ENCODE assay signal across 33 cellular contexts in genomic region chr19:17061691-17062090, GRCh38. TPM values are rescaled to one million over a fixed set of nuclear protein-coding genes. Genes with fewer than 3 reads are reported as not detected.
"Had no signal": no experiment of that assay in that cellular context is flagged by ENCODE, and none has a peak within 500 bp of the region (broad histone marks: within the 10 kb centered on the region; RNA-seq: fewer than 3 reads in every experiment).

No MANE protein-coding gene starts in this region.

- ATAC-seq: activated CD8-positive, alpha-beta T cell treated with anti-CD3 and anti-CD28 coated beads for 36 hours; activated naive CD4-positive, alpha-beta T cell treated with anti-CD3 and anti-CD28 coated beads, Interleukin-2, amount 50 U/mL, for 72 hours; activated T-cell treated with anti-CD3 and anti-CD28 coated beads, Interleukin-2, amount 50 U/mL, for 4 hours; body of pancreas had no signal

- H3K9me3 ChIP-seq: body of pancreas had no signal

- H3K4me3 ChIP-seq: adrenal gland, body of pancreas, breast epithelium had no signal

- H3K36me3 ChIP-seq: adrenal gland had no signal

- H3K4me3 Mint-ChIP-seq: activated CD8-positive, alpha-beta T cell treated with anti-CD3 and anti-CD28 coated beads for 36 hours; activated naive CD4-positive, alpha-beta T cell treated with anti-CD3 and anti-CD28 coated beads for 36 hours; activated T-cell treated with anti-CD3 and anti-CD28 coated beads, Interleukin-2, amount 50 U/mL, for 4 hours; activated T-helper 1 cell treated with anti-CD3 and anti-CD28 coated beads, Interleukin-12 subunit alpha, Interleukin-12 subunit beta, Interleukin-2, Interleukin-4 antibody, amounts not matched to agents 30 ng/mL and 10 ng/mL and 1 ng/mL, durations not matched to agents 14 hours and 24 hours and 36 hours; IgD-negative memory B cell had no signal

- H3K4me1 ChIP-seq: adrenal gland, body of pancreas, breast epithelium had no signal

- H3K9me3 Mint-ChIP-seq: activated naive CD4-positive, alpha-beta T cell treated with anti-CD3 and anti-CD28 coated beads for 36 hours; activated naive CD4-positive, alpha-beta T cell treated with anti-CD3 and anti-CD28 coated beads, Interleukin-2, amount 50 U/mL, for 72 hours; activated T-cell treated with anti-CD3 and anti-CD28 coated beads, Interleukin-2, amount 50 U/mL, for 4 hours; activated T-helper 1 cell treated with anti-CD3 and anti-CD28 coated beads, Interleukin-12 subunit alpha, Interleukin-12 subunit beta, Interleukin-2, Interleukin-4 antibody, amounts not matched to agents 30 ng/mL and 10 ng/mL and 1 ng/mL, durations not matched to agents 14 hours and 24 hours and 36 hours; IgD-negative memory B cell had no signal

- H3K27me3 ChIP-seq: adrenal gland, body of pancreas, breast epithelium had no signal

- H3K27ac Mint-ChIP-seq: activated CD8-positive, alpha-beta T cell treated with anti-CD3 and anti-CD28 coated beads for 36 hours; activated naive CD4-positive, alpha-beta T cell treated with anti-CD3 and anti-CD28 coated beads for 36 hours; activated T-helper 1 cell treated with anti-CD3 and anti-CD28 coated beads, Interleukin-12 subunit alpha, Interleukin-12 subunit beta, Interleukin-2, Interleukin-4 antibody, amounts not matched to agents 30 ng/mL and 10 ng/mL and 1 ng/mL, durations not matched to agents 14 hours and 24 hours and 36 hours had no signal

- H3K27me3 Mint-ChIP-seq: activated CD8-positive, alpha-beta T cell treated with anti-CD3 and anti-CD28 coated beads for 36 hours; IgD-negative memory B cell had no signal

- DNase-seq: activated CD4-positive, alpha-beta T cell treated with anti-CD3 and anti-CD28 coated beads for 1 hour; activated CD4-positive, alpha-beta T cell treated with anti-CD3 and anti-CD28 coated beads for 48 hours; activated CD4-positive, alpha-beta T cell treated with anti-CD3 and anti-CD28 coated beads, Interleukin-2, amount 50 U/mL, for 4 hours; activated CD4-positive, CD25-positive, alpha-beta regulatory T cell; activated CD8-positive, alpha-beta T cell treated with anti-CD3 and anti-CD28 coated beads for 36 hours; activated gamma-delta T cell treated with Interleukin-2 at 50 U/mL for 16 hours; activated naive CD4-positive, alpha-beta T cell treated with anti-CD3 and anti-CD28 coated beads for 36 hours; activated T-cell treated with anti-CD3 and anti-CD28 coated beads, Interleukin-2, amount 50 U/mL, for 4 hours; adrenal gland; body of pancreas; Karpas-422; KBM-7; NCI-H1092 treated with DMSO at 0.1 percent for 48 hours; NCI-H1417; NCI-H146; NCI-H187; NCI-H2029 treated with DMSO at 0.1 percent for 48 hours; NCI-H2107; NCI-H2171; NCI-H510A; NCI-H526; NCI-H748 treated with DMSO at 0.1 percent for 48 hours; NK-92 treated with Interleukin-12 subunit alpha and Interleukin-12 subunit beta, amount 100 ng/mL, for 24 hours; Right ventricle myocardium superior; SW 1271; T-helper 1 cell; T-helper 2 cell; T-helper 9 cell; WERI-Rb-1 had no signal

- H3K27ac ChIP-seq: adrenal gland, body of pancreas, breast epithelium, WERI-Rb-1 had no signal

RNA-seq across cellular contexts. Expression of gene CPAMD8, which starts 35.1 kb away (rescaled TPM):
- total RNA-seq: activated CD8-positive, alpha-beta T cell treated with anti-CD3 and anti-CD28 coated beads for 36 hours had no signal
